In genomic region chr6:113486172-113486571, GRCh38 we compare ENCODE assay signal across 18 cellular contexts.
"Had no signal": no experiment of that assay in that cellular context is flagged by ENCODE, and none has a peak within 500 bp of the region (broad histone marks: within the 10 kb centered on the region; RNA-seq: fewer than 3 reads in every experiment).

No MANE protein-coding gene starts in this region.

- H3K27ac Mint-ChIP-seq: activated CD4-positive, alpha-beta memory T cell treated with anti-CD3 and anti-CD28 coated beads for 36 hours; activated CD4-positive, alpha-beta T cell treated with anti-CD3 and anti-CD28 coated beads for 36 hours; activated T-cell treated with anti-CD3 and anti-CD28 coated beads, Interleukin-2, amount 50 U/mL, for 24 hours; naive thymus-derived CD8-positive, alpha-beta T cell; T-helper 17 cell had no signal

- FAIRE-seq: colon, keratinocyte had no signal

- H3K36me3 ChIP-seq: adrenal gland, cardiac muscle cell, esophagus squamous epithelium, transverse colon, WERI-Rb-1 had no signal

- H3K9me3 Mint-ChIP-seq: activated CD4-positive, alpha-beta memory T cell treated with anti-CD3 and anti-CD28 coated beads for 36 hours; activated T-cell treated with anti-CD3 and anti-CD28 coated beads, Interleukin-2, amount 50 U/mL, for 24 hours; naive thymus-derived CD8-positive, alpha-beta T cell had no signal

- ATAC-seq: activated CD4-positive, alpha-beta T cell treated with anti-CD3 and anti-CD28 coated beads for 36 hours; left lobe of liver; naive thymus-derived CD8-positive, alpha-beta T cell; T-helper 17 cell had no signal

- H3K9me3 ChIP-seq: adrenal gland, esophagus squamous epithelium, transverse colon had no signal

- H3K36me3 Mint-ChIP-seq: activated CD4-positive, alpha-beta memory T cell treated with anti-CD3 and anti-CD28 coated beads for 36 hours; naive thymus-derived CD8-positive, alpha-beta T cell had no signal

- H3K4me1 ChIP-seq: adrenal gland, esophagus squamous epithelium had no signal

- DNase-seq: activated CD4-positive, alpha-beta memory T cell treated with anti-CD3 and anti-CD28 coated beads for 36 hours; activated CD4-positive, alpha-beta T cell treated with anti-CD3 and anti-CD28 coated beads for 36 hours; activated effector memory CD4-positive, alpha-beta T cell treated with Interleukin-2 at 50 U/mL for 16 hours; activated naive CD4-positive, alpha-beta T cell treated with anti-CD3 and anti-CD28 coated beads, Interleukin-2, amount 50 U/mL, for 16 hours; activated T-cell treated with anti-CD3 and anti-CD28 coated beads, Interleukin-2, amount 50 U/mL, for 24 hours; adrenal gland; esophagus squamous epithelium; hippocampal formation; mesenchymal stem cell; naive thymus-derived CD8-positive, alpha-beta T cell; stimulated activated naive CD4-positive, alpha-beta T cell; T-helper 17 cell; transverse colon; WERI-Rb-1 had no signal

- H3K27ac ChIP-seq: adrenal gland, cardiac muscle cell, esophagus squamous epithelium, transverse colon, WERI-Rb-1 had no signal

- H3K27me3 ChIP-seq: adrenal gland, esophagus squamous epithelium, transverse colon had no signal

- H3K4me3 ChIP-seq: adrenal gland, cardiac muscle cell, esophagus squamous epithelium, transverse colon had no signal
